2 cellular contexts compared by ENCODE assay signal in the genomic region with DNA sequence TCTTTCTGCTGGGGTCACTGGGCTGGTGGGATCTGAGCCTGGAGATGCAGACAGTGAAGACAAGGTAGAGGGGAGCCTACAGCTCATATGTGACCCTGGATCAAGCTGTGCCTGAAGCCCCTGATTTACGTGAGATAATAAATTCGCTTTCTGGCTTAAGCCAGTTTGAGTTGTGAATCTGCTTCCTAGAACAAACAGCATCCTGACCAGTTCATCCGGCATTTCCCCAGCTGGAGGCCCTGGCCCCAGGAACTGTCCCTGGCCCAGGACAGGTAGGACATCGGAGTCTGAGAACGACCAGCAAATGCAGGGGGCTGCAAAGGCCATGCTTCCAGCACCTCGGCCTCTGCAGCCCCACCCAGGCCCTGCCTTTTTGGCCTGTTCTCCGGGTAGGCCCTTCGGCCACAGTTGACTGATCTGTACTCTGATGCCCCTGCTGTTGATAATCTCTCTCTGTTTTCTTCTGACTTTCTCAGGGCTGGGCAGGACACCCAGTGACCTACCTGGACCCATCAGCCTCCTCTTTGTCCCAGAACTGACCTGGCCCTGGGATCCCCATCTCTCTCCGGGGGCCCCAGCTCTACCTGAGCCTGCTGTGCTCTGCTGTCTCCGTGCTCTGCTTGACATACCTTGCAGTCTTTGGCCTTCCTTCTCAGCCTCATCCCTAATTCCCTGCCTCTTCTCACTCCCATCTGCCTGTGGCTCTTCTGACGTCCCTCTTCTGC.
TF ChIP-seq lines count a peak whose summit lies in the region.

No MANE protein-coding gene starts in this region.

TF ChIP-seq in K562, 482 proteins besides CTCF, POLR2A, EP300 and RAD21 (continues in another document):
- TF ChIP-seq ZNF277 (CRISPR knock-in tag; IDR thresholded peaks at IDR 0.05; ENCODE audit: borderline replicate concordance), result no peak
- no peak for TF ChIP-seq SMC3 (conservative IDR thresholded peaks at IDR 0.05; ENCODE audit: insufficient read depth, low read depth, low read length)
- TF ChIP-seq ADNP (tag; IDR thresholded peaks at IDR 0.05), result no peak
- TF ChIP-seq USF2 (CRISPR knock-in tag; IDR thresholded peaks at IDR 0.05), result no peak
- TF ChIP-seq RBM22 (IDR thresholded peaks at IDR 0.05; ENCODE audit: low read depth, low read length, poor library complexity, severe bottlenecking), result no peak
- TF ChIP-seq, protein P1, sequence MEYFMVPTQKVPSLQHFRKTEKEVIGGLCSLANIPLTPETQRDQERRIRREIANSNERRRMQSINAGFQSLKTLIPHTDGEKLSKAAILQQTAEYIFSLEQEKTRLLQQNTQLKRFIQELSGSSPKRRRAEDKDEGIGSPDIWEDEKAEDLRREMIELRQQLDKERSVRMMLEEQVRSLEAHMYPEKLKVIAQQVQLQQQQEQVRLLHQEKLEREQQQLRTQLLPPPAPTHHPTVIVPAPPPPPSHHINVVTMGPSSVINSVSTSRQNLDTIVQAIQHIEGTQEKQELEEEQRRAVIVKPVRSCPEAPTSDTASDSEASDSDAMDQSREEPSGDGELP (CRISPR knock-in tag; IDR thresholded peaks at IDR 0.05; ENCODE audit: borderline replicate concordance), result no peak
- TF ChIP-seq RBM25 (IDR thresholded peaks at IDR 0.05; ENCODE audit: low read depth, low read length, severe bottlenecking), result peak; percentile 33
- no peak for TF ChIP-seq MCM2 (IDR thresholded peaks at IDR 0.05; ENCODE audit: low read depth)
- TF ChIP-seq PTRF (tag; IDR thresholded peaks at IDR 0.05), result no peak
- TF ChIP-seq SMARCA5 (IDR thresholded peaks at IDR 0.05), result 0 out of 2 replicates have a peak, but pooled peaks have one; percentile 34
- TF ChIP-seq, protein P2, sequence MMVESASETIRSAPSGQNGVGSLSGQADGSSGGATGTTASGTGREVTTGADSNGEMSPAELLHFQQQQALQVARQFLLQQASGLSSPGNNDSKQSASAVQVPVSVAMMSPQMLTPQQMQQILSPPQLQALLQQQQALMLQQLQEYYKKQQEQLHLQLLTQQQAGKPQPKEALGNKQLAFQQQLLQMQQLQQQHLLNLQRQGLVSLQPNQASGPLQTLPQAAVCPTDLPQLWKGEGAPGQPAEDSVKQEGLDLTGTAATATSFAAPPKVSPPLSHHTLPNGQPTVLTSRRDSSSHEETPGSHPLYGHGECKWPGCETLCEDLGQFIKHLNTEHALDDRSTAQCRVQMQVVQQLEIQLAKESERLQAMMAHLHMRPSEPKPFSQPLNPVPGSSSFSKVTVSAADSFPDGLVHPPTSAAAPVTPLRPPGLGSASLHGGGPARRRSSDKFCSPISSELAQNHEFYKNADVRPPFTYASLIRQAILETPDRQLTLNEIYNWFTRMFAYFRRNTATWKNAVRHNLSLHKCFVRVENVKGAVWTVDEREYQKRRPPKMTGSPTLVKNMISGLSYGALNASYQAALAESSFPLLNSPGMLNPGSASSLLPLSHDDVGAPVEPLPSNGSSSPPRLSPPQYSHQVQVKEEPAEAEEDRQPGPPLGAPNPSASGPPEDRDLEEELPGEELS (CRISPR knock-in tag; IDR thresholded peaks at IDR 0.05; ENCODE audit: borderline replicate concordance), result no peak
- no peak for TF ChIP-seq CBFA2T3 (IDR thresholded peaks at IDR 0.05)
- TF ChIP-seq, protein P3, sequence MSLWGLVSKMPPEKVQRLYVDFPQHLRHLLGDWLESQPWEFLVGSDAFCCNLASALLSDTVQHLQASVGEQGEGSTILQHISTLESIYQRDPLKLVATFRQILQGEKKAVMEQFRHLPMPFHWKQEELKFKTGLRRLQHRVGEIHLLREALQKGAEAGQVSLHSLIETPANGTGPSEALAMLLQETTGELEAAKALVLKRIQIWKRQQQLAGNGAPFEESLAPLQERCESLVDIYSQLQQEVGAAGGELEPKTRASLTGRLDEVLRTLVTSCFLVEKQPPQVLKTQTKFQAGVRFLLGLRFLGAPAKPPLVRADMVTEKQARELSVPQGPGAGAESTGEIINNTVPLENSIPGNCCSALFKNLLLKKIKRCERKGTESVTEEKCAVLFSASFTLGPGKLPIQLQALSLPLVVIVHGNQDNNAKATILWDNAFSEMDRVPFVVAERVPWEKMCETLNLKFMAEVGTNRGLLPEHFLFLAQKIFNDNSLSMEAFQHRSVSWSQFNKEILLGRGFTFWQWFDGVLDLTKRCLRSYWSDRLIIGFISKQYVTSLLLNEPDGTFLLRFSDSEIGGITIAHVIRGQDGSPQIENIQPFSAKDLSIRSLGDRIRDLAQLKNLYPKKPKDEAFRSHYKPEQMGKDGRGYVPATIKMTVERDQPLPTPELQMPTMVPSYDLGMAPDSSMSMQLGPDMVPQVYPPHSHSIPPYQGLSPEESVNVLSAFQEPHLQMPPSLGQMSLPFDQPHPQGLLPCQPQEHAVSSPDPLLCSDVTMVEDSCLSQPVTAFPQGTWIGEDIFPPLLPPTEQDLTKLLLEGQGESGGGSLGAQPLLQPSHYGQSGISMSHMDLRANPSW (CRISPR knock-in tag; IDR thresholded peaks at IDR 0.05), result no peak
- TF ChIP-seq, protein P4, sequence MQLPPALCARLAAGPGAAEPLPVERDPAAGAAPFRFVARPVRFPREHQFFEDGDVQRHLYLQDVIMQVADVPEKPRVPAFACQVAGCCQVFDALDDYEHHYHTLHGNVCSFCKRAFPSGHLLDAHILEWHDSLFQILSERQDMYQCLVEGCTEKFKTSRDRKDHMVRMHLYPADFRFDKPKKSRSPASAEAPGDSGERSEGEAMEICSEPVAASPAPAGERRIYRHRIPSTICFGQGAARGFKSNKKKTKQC (CRISPR knock-in tag; IDR thresholded peaks at IDR 0.05), result no peak
- TF ChIP-seq ZNF24 (IDR thresholded peaks at IDR 0.05), result no peak
- no peak for TF ChIP-seq PHB2 (IDR thresholded peaks at IDR 0.05; ENCODE audit: low read depth)
- peak; percentile 9; the same call in 1 of the 2 replicates for TF ChIP-seq ZFX (CRISPR knock-in tag; IDR thresholded peaks at IDR 0.05)
- TF ChIP-seq ZNF384 (IDR thresholded peaks at IDR 0.05; ENCODE audit: low read depth, low read length), result no peak
- TF ChIP-seq ZNF644 (tag; IDR thresholded peaks at IDR 0.05; ENCODE audit: low read depth), result no peak
- TF ChIP-seq EWSR1 (IDR thresholded peaks at IDR 0.05; ENCODE audit: borderline replicate concordance, low read depth, partially characterized antibody), result no peak
- TF ChIP-seq POLR2G (IDR thresholded peaks at IDR 0.05; ENCODE audit: low read depth, low read length), result 0 out of 2 replicates have a peak, but pooled peaks have one; percentile 16
- no peak for TF ChIP-seq RB1 (IDR thresholded peaks at IDR 0.05; ENCODE audit: low read depth)
- TF ChIP-seq ZNF695 (CRISPR knock-in tag; IDR thresholded peaks at IDR 0.05), result no peak

TF ChIP-seq in liver, 16 proteins besides CTCF, POLR2A, EP300 and RAD21:
- TF ChIP-seq RXRA (IDR thresholded peaks at IDR 0.05) (no peak), ZBTB33 (IDR thresholded peaks at IDR 0.05) (no peak), JUND (IDR thresholded peaks at IDR 0.05) (no peak), NR2F2 (IDR thresholded peaks at IDR 0.05) (no peak), MAX (IDR thresholded peaks at IDR 0.05) (no peak), TAF1 (conservative IDR thresholded peaks at IDR 0.05) (no peak), SP1 (IDR thresholded peaks at IDR 0.05) (no peak), FOXA2 (IDR thresholded peaks at IDR 0.05) (no peak), HNF4G (IDR thresholded peaks at IDR 0.05) (no peak), HNF4A (conservative IDR thresholded peaks at IDR 0.05) (no peak), YY1 (IDR thresholded peaks at IDR 0.05) (no peak), EGR1 (IDR thresholded peaks at IDR 0.05; ENCODE audit: low read depth in 2 of 2) (no peak), FOXA1 (IDR thresholded peaks at IDR 0.05) (no peak)
- TF ChIP-seq, protein P5, sequence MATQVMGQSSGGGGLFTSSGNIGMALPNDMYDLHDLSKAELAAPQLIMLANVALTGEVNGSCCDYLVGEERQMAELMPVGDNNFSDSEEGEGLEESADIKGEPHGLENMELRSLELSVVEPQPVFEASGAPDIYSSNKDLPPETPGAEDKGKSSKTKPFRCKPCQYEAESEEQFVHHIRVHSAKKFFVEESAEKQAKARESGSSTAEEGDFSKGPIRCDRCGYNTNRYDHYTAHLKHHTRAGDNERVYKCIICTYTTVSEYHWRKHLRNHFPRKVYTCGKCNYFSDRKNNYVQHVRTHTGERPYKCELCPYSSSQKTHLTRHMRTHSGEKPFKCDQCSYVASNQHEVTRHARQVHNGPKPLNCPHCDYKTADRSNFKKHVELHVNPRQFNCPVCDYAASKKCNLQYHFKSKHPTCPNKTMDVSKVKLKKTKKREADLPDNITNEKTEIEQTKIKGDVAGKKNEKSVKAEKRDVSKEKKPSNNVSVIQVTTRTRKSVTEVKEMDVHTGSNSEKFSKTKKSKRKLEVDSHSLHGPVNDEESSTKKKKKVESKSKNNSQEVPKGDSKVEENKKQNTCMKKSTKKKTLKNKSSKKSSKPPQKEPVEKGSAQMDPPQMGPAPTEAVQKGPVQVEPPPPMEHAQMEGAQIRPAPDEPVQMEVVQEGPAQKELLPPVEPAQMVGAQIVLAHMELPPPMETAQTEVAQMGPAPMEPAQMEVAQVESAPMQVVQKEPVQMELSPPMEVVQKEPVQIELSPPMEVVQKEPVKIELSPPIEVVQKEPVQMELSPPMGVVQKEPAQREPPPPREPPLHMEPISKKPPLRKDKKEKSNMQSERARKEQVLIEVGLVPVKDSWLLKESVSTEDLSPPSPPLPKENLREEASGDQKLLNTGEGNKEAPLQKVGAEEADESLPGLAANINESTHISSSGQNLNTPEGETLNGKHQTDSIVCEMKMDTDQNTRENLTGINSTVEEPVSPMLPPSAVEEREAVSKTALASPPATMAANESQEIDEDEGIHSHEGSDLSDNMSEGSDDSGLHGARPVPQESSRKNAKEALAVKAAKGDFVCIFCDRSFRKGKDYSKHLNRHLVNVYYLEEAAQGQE (IDR thresholded peaks at IDR 0.05), result no peak
- TF ChIP-seq, protein P6, sequence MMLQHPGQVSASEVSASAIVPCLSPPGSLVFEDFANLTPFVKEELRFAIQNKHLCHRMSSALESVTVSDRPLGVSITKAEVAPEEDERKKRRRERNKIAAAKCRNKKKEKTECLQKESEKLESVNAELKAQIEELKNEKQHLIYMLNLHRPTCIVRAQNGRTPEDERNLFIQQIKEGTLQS (IDR thresholded peaks at IDR 0.05), result no peak
TF ChIP-seq in liver: peak in this region for 0.
